In the genomic region with DNA sequence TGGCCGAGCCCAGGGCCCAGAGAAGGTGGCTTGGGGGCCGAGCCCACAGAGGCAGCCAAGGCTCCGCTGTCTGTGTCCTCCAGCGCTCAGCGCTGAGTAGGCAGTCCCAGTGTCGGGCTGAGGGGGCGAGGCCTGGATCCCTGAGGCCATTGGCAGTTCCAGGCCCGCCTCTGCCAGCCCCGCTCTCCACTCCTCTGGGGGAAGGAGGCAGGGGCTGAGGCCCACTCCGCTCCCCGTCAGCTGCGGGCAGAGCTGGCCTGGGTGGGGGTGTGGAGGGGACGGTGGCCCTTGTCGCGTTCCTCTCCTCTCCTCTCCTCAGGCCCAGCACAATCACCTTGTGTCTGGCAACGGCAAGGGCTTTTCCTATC, we compare ENCODE assay signal across 12 cellular contexts.
DNase-seq lines count a peak whose midpoint lies in the region; ATAC-seq and TF ChIP-seq lines count a peak whose summit lies in the region.
"Had no signal": no experiment of that assay in that cellular context is flagged by ENCODE, and none has a peak within 500 bp of the region (broad histone marks: within the 10 kb centered on the region; RNA-seq: fewer than 3 reads in every experiment).

No MANE protein-coding gene starts in this region.

- peak overlapping the region; percentile 33 for H3K27ac ChIP-seq in BLaER1
- peak overlapping the region; percentile 77 for H3K27ac ChIP-seq in WERI-Rb-1
- peak overlapping the region in 1 of 2 donors; percentile 67 for H3K27ac ChIP-seq in ovary

- no peaks in the 10 kb centered on the region for H3K36me3 Mint-ChIP-seq in T-cell
- H3K36me3 Mint-ChIP-seq: CD14-positive monocyte had no signal

- H3K4me1 Mint-ChIP-seq in T-cell = no peaks in the 10 kb centered on the region
- H3K4me1 Mint-ChIP-seq: CD14-positive monocyte had no signal

- CTCF ChIA-PET in T-cell (lab: Charles Lee) = no interaction called here

- H4K20me1 ChIP-seq in BLaER1 = peaks cover 8% of the 10 kb centered on the region; the same call in 1 of the 2 replicates

- no peaks in the 10 kb centered on the region for H3K27me3 ChIP-seq in BLaER1
- H3K27me3 ChIP-seq in WERI-Rb-1 (ENCODE audit: insufficient read depth, low read depth, severe bottlenecking) = no peaks in the 10 kb centered on the region
- no peaks in the 10 kb centered on the region for H3K27me3 ChIP-seq in ovary

- TF ChIP-seq EP300 in ovary (IDR thresholded peaks at IDR 0.05) = no peak

- H3K4me3 ChIP-seq in BLaER1 = no peak overlapping the region
- no peak overlapping the region for H3K4me3 ChIP-seq in WERI-Rb-1 (ENCODE audit: low read depth, low read length)
- H3K4me3 ChIP-seq in ovary = no peak overlapping the region

- TF ChIP-seq POLR2A in ovary (IDR thresholded peaks at IDR 0.05) = no peak

- H3K4me3 Mint-ChIP-seq in T-cell = no peak overlapping the region
- H3K4me3 Mint-ChIP-seq: CD14-positive monocyte had no signal

- intact Hi-C loops in left cardiac atrium (cut with DNase I) (loop anchor here in 1 of 2 donors (10.0 kb wide), 1 partner anchor 139 kb away; no protein-coding TSS in a partner anchor), ovary (cut with DNase I) (no loop called here)

- DNase-seq in WERI-Rb-1 (peak; percentile 84), left cardiac atrium (peak; percentile 65), ovary (peak; percentile 58 to 81 (median 73)), kidney glomerular epithelial cell (lab: John Stamatoyannopoulos, UW) (no peak), T-cell (no peak)
- DNase-seq: erythroblast; MM.1S; stimulated activated naive CD4-positive, alpha-beta T cell had no signal

- peak overlapping the region; percentile 57 for H3K9ac ChIP-seq in BLaER1

- no peaks in the 10 kb centered on the region for H3K9me3 Mint-ChIP-seq in T-cell
- H3K9me3 Mint-ChIP-seq: CD14-positive monocyte had no signal

- no peaks in the 10 kb centered on the region for H3K27me3 Mint-ChIP-seq in T-cell

- H3K4me2 ChIP-seq in BLaER1 = peak overlapping the region; percentile 82

- peaks cover 37% of the 10 kb centered on the region for H3K4me1 ChIP-seq in BLaER1
- peaks cover 9% of the 10 kb centered on the region for H3K4me1 ChIP-seq in ovary (ENCODE audit: insufficient read depth)

- POLR2A ChIA-PET in T-cell (lab: Charles Lee) = no interaction called here

- ATAC-seq in left cardiac atrium (peak; percentile 70 to 87), GM19023 (IDR thresholded peaks at IDR 0.05; ENCODE audit: unreplicated experiment) (no peak), GM19455 (IDR thresholded peaks at IDR 0.05; ENCODE audit: unreplicated experiment) (no peak), T-cell (replicated peaks in 1 of 4) (no peak)

- WGBS in ovary, 3 donors = 6 to 21% (median 13%) methylated on average over 16 of the region's 16 CpGs

- H3K9me3 ChIP-seq in BLaER1 (no peaks in the 10 kb centered on the region), WERI-Rb-1 (ENCODE audit: severe bottlenecking) (no peaks in the 10 kb centered on the region), ovary (no peaks in the 10 kb centered on the region)

- H3K27ac Mint-ChIP-seq in T-cell = no peak overlapping the region
- H3K27ac Mint-ChIP-seq: CD14-positive monocyte had no signal

- no peak for TF ChIP-seq CTCF in WERI-Rb-1 (IDR thresholded peaks at IDR 0.05; ENCODE audit: low read depth, low read length)
- TF ChIP-seq CTCF in ovary (IDR thresholded peaks at IDR 0.05) = no peak

- H3K36me3 ChIP-seq in BLaER1 (peaks cover 4% of the 10 kb centered on the region; the same call in 1 of the 2 replicates), WERI-Rb-1 (peaks cover 50% of the 10 kb centered on the region), ovary (no peaks in the 10 kb centered on the region)

Comparison
In these comparisons a context has a peak if more than half of its experiments do, and no peak if none do; other contexts are left out.
1. DNase-seq: peak in WERI-Rb-1 (single experiment), left cardiac atrium (single experiment) and ovary (5 of 5); none in kidney glomerular epithelial cell (single experiment) and T-cell (0 of 34).
2. ATAC-seq: peak in left cardiac atrium (2 of 2); none in GM19023 (single experiment), GM19455 (single experiment) and T-cell (0 of 4).